10 cellular contexts compared by ENCODE assay signal in the genomic region with DNA sequence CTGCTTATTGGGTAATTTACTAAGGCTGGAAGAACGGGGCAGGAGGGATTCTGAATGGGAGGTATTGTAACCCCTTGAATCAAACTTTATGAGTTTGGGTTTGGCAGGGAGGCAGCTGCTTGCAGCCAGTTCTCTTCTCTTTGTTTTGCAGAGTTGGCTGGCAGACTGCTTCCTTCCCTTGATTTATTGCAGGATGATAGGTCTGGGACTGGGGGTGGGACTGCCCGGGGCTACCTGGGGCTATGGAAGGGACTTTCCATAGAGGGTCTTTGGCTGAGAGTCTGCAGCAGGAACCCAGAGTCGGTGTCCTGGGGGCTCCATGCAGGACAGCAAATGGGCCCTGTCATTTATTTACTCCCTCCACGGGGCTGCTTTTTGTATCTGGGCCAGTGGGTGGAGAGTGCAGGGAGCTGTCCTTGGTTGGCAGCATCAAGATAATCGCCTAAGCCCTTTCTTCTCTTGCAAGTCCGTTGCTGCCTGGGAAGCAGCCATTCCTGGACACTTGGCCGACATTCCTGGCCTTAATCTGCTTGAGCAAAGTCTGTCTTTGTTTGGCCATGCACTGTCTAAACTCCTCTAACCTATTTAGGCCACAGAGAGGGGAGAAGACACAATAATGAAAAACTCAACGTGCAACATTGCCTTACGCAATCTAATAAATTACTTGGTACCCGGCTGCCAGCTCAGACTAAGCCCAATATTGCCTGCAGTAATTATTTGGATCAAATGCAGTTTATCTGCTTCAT.
A peak's percentile ranks its signal among the peaks of the same experiment; 100 is the strongest.
DNase-seq lines count a peak whose midpoint lies in the region; ATAC-seq and TF ChIP-seq lines count a peak whose summit lies in the region.
"Had no signal": no experiment of that assay in that cellular context is flagged by ENCODE, and none has a peak within 500 bp of the region (broad histone marks: within the 10 kb centered on the region; RNA-seq: fewer than 3 reads in every experiment).

No MANE protein-coding gene starts in this region.

- in situ Hi-C loops in HAP-1 (cut with MboI; ENCODE audit: low sequenced_read_pairs), result no loop called here

- H3K27ac Mint-ChIP-seq in progenitor cell of endocrine pancreas, result no peak overlapping the region

- no peaks in the 10 kb centered on the region for H3K36me3 Mint-ChIP-seq in progenitor cell of endocrine pancreas (ENCODE audit: insufficient read depth)

- H3K4me1 ChIP-seq in HAP-1, result peaks cover 6% of the 10 kb centered on the region; the same call in 1 of the 2 replicates
- H3K4me1 ChIP-seq in NT2/D1 (ENCODE audit: insufficient read depth, insufficient read length), result peaks cover 9% of the 10 kb centered on the region
- H3K4me1 ChIP-seq in fibroblast of lung (ENCODE audit: control insufficient read depth, extremely low read depth, insufficient read depth, low read length), result no peaks in the 10 kb centered on the region
- H3K4me1 ChIP-seq in vagina, result peaks cover 20% of the 10 kb centered on the region

- peaks cover 14% of the 10 kb centered on the region for H3K27me3 ChIP-seq in HAP-1 (ENCODE audit: low read depth)
- H3K27me3 ChIP-seq in NT2/D1 (ENCODE audit: insufficient read depth, insufficient read length), result no peaks in the 10 kb centered on the region
- peaks cover 6% of the 10 kb centered on the region for H3K27me3 ChIP-seq in fibroblast of lung (ENCODE audit: control insufficient read depth, insufficient read depth, low read length)
- no peaks in the 10 kb centered on the region for H3K27me3 ChIP-seq in vagina

- no peaks in the 10 kb centered on the region for H3K9me3 Mint-ChIP-seq in progenitor cell of endocrine pancreas (ENCODE audit: low read depth)

- no peak overlapping the region for H3K4me2 ChIP-seq in fibroblast of lung (ENCODE audit: extremely low read depth, insufficient read depth, low read length)

- H3K4me3 Mint-ChIP-seq in progenitor cell of endocrine pancreas (ENCODE audit: low read depth), result no peak overlapping the region

- DNase-seq in HAP-1 (ENCODE audit: low spot score in 2 of 2) (peak; percentile 30 to 48), NT2/D1 (ENCODE audit: low read depth, low spot score) (peak; percentile 67), fibroblast of lung (ENCODE audit: low read depth in 2 of 2) (peak; percentile 8 to 72), progenitor cell of endocrine pancreas (ENCODE audit: low spot score, unreplicated experiment) (peak; percentile 23), NCI-H524 (lab: John Stamatoyannopoulos, UW) (no peak), NCI-H128 (lab: John Stamatoyannopoulos, UW; ENCODE audit: unreplicated experiment) (no peak), vagina (ENCODE audit: extremely low spot score in 2 of 2) (no peak)
- DNase-seq: amniotic stem cell, T-helper 2 cell had no signal

- H3K36me3 ChIP-seq in HAP-1 (replicated peaks) (no peaks in the 10 kb centered on the region), NT2/D1 (ENCODE audit: insufficient read depth, insufficient read length, low read length) (no peaks in the 10 kb centered on the region), fibroblast of lung (ENCODE audit: control insufficient read depth, insufficient read depth, low read length) (no peaks in the 10 kb centered on the region), vagina (no peaks in the 10 kb centered on the region)

- H3K27ac ChIP-seq in fibroblast of lung (ENCODE audit: insufficient read depth, low read length) (no peak overlapping the region), vagina (no peak overlapping the region)

- H3K4me3 ChIP-seq in HAP-1, result no peak overlapping the region
- no peak overlapping the region for H3K4me3 ChIP-seq in NT2/D1 (ENCODE audit: insufficient read length, low read depth)
- no peak overlapping the region for H3K4me3 ChIP-seq in fibroblast of lung (replicated peaks in 1 of 4; ENCODE audit: control extremely low read depth in 1 of 4, insufficient read depth in 1 of 4, low read depth in 3 of 4, low read length in 4 of 4)
- no peak overlapping the region for H3K4me3 ChIP-seq in vagina

- peaks cover 22% of the 10 kb centered on the region for H3K27me3 Mint-ChIP-seq in progenitor cell of endocrine pancreas

- H3K9me3 ChIP-seq in HAP-1 (no peaks in the 10 kb centered on the region), NT2/D1 (ENCODE audit: insufficient read depth, low read length) (no peaks in the 10 kb centered on the region), fibroblast of lung (ENCODE audit: control insufficient read depth, insufficient read depth, low read depth, low read length) (no peaks in the 10 kb centered on the region), vagina (no peaks in the 10 kb centered on the region)

- peaks cover 9% of the 10 kb centered on the region for H3K4me1 Mint-ChIP-seq in progenitor cell of endocrine pancreas (ENCODE audit: low read depth)

- H3K9ac ChIP-seq in NT2/D1 (ENCODE audit: insufficient read length, low read depth) (no peak overlapping the region), fibroblast of lung (ENCODE audit: insufficient read depth, low read length) (no peak overlapping the region)

- no peaks in the 10 kb centered on the region for H3K79me2 ChIP-seq in fibroblast of lung (ENCODE audit: control insufficient read depth, insufficient read depth, low read length)

- intact Hi-C loops in vagina (cut with DNase I), result no loop called here

- H4K20me1 ChIP-seq in fibroblast of lung (ENCODE audit: control insufficient read depth, extremely low read depth, insufficient read depth, low read length), result no peaks in the 10 kb centered on the region

- TF ChIP-seq CTCF in fibroblast of lung (conservative IDR thresholded peaks at IDR 0.05 in 1 of 2, IDR thresholded peaks at IDR 0.05 in 1 of 2; ENCODE audit: low read depth in 1 of 2, low read length in 2 of 2), result no peak
- no peak for TF ChIP-seq CTCF in progenitor cell of endocrine pancreas (IDR thresholded peaks at IDR 0.05; ENCODE audit: unreplicated experiment)
- TF ChIP-seq CTCF in vagina (IDR thresholded peaks at IDR 0.05), result no peak

- no peak overlapping the region for H2AFZ ChIP-seq in fibroblast of lung (ENCODE audit: low read length)

- no peak for TF ChIP-seq POLR2A in vagina (IDR thresholded peaks at IDR 0.05)

- no peak for ATAC-seq in GM21367 (IDR thresholded peaks at IDR 0.05; ENCODE audit: unreplicated experiment)

Comparison
In these comparisons a context has a peak if more than half of its experiments do, and no peak if none do; other contexts are left out.
1. DNase-seq: peak in HAP-1 (2 of 2), NT2/D1 (single experiment), fibroblast of lung (2 of 2) and progenitor cell of endocrine pancreas (single experiment); none in NCI-H524 (0 of 2), NCI-H128 (single experiment) and vagina (0 of 2).